9 cellular contexts compared by ENCODE assay signal in genomic region chr18:3256693-3257626, GRCh38. TPM values are rescaled to one million over a fixed set of nuclear protein-coding genes. Genes with fewer than 3 reads are reported as not detected.
A peak's percentile ranks its signal among the peaks of the same experiment; 100 is the strongest.
DNase-seq lines count a peak whose midpoint lies in the region.
"Had no signal": no experiment of that assay in that cellular context is flagged by ENCODE, and none has a peak within 500 bp of the region (broad histone marks: within the 10 kb centered on the region; RNA-seq: fewer than 3 reads in every experiment).

No MANE protein-coding gene starts in this region.

- WGBS in trophoblast cell (ENCODE audit: extremely low coverage, insufficient coverage, insufficient read length): no CpG with 5 or more reads among the region's 5 CpGs

- H3K4ac ChIP-seq in trophoblast cell (ENCODE audit: low read depth, low read length): no peak overlapping the region

- no peak overlapping the region for H4K8ac ChIP-seq in trophoblast cell (ENCODE audit: low read depth, low read length)

- no peak overlapping the region for H3K14ac ChIP-seq in trophoblast cell (ENCODE audit: low read length)

- no peak overlapping the region for H3K18ac ChIP-seq in trophoblast cell (ENCODE audit: low read length)

- no peak overlapping the region for H2BK12ac ChIP-seq in trophoblast cell (ENCODE audit: low read length)

- H2BK5ac ChIP-seq in trophoblast cell (ENCODE audit: low read depth, low read length, poor library complexity): no peak overlapping the region

- no peak overlapping the region for H4K12ac ChIP-seq in trophoblast cell (ENCODE audit: low read depth, low read length)

- peaks cover 0 to 3% of the 10 kb centered on the region in 2 experiments for H3K4me1 ChIP-seq in trophoblast cell (ENCODE audit: control insufficient read depth in 1 of 2, insufficient read depth in 2 of 2, low read length in 2 of 2)

- no peak overlapping the region for H2AFZ ChIP-seq in trophoblast cell (ENCODE audit: insufficient read depth, low read length, poor library complexity)

- peaks cover 3% of the 10 kb centered on the region for H3K79me2 ChIP-seq in trophoblast cell (ENCODE audit: control insufficient read depth, insufficient read depth, low read length, poor library complexity)

- peaks cover 9% of the 10 kb centered on the region for H3K79me1 ChIP-seq in trophoblast cell (ENCODE audit: low read length)

- no peak overlapping the region for H3K4me3 ChIP-seq in trophoblast cell (ENCODE audit: low read depth, low read length)

- no peak overlapping the region for H2BK120ac ChIP-seq in trophoblast cell (ENCODE audit: insufficient read depth, low read length, poor library complexity)

- H3K36me3 ChIP-seq in trophoblast cell (ENCODE audit: control insufficient read depth in 1 of 2, insufficient read depth in 2 of 2, low read length in 2 of 2): peaks cover 10 to 29% of the 10 kb centered on the region in 2 experiments

- H3K27ac ChIP-seq in epithelial cell of prostate: peak overlapping the region; percentile 97
- H3K27ac ChIP-seq in trophoblast cell (ENCODE audit: low read depth, low read length): peak overlapping the region; percentile 17

- H2AK5ac ChIP-seq in trophoblast cell (ENCODE audit: low read length): no peak overlapping the region

- no peak overlapping the region for H3K23ac ChIP-seq in trophoblast cell (ENCODE audit: low read length)

- no peak overlapping the region for H3K4me2 ChIP-seq in trophoblast cell (ENCODE audit: low read length)

- DNase-seq in GM03348 (ENCODE audit: low spot score): peak; percentile 36
- peak; percentile 57 for DNase-seq in NCI-H226
- DNase-seq in epithelial cell of prostate (ENCODE audit: low read depth, low spot score): peak; percentile 70
- peak in 1 of 2 donors; percentile 43 for DNase-seq in trophoblast cell
- DNase-seq in stimulated activated naive CD4-positive, alpha-beta T cell (lab: John Stamatoyannopoulos, UW): no peak
- DNase-seq in stimulated activated CD4-positive, alpha-beta T cell treated with anti-CD3 and anti-CD28 coated beads, Interleukin-2, amount 100 ng/mL, for 24 hours: no peak
- DNase-seq in LoVo (ENCODE audit: low spot score): no peak
- DNase-seq in NCI-H2171 (lab: John Stamatoyannopoulos, UW): no peak
- DNase-seq: NK-92 treated with Interleukin-12 subunit alpha and Interleukin-12 subunit beta, amount 100 ng/mL, for 24 hours had no signal

- H3K9me3 ChIP-seq in trophoblast cell (ENCODE audit: insufficient read depth, low read depth, low read length): no peaks in the 10 kb centered on the region

- H3K9ac ChIP-seq in trophoblast cell (ENCODE audit: low read length): no peak overlapping the region

- H4K91ac ChIP-seq in trophoblast cell (ENCODE audit: low read depth, low read length): no peak overlapping the region

- no peaks in the 10 kb centered on the region for H3K27me3 ChIP-seq in trophoblast cell (ENCODE audit: insufficient read depth, low read length)

RNA-seq across cellular contexts. Expression of gene MYL12B, which starts 5.0 kb away (rescaled TPM):
- 559 and 577 TPM in 2 replicates for polyA plus RNA-seq in trophoblast cell (2013)

RNA-seq across cellular contexts. Expression of gene MYL12A, which starts 9.4 kb away (rescaled TPM):
- 475 and 498 TPM in 2 replicates for polyA plus RNA-seq in trophoblast cell (2013)

RNA-seq across cellular contexts. Expression of gene MYOM1, which starts 37.2 kb away (rescaled TPM):
- polyA plus RNA-seq in trophoblast cell (2013): 0.08 and 0.15 TPM in 2 replicates

Comparison
In these comparisons a context has a peak if more than half of its experiments do, and no peak if none do; other contexts are left out.
1. DNase-seq: peak in GM03348 (single experiment), NCI-H226 (single experiment) and epithelial cell of prostate (single experiment); none in stimulated activated naive CD4-positive, alpha-beta T cell (0 of 6), stimulated activated CD4-positive, alpha-beta T cell treated with anti-CD3 and anti-CD28 coated beads, Interleukin-2, amount 100 ng/mL, for 24 hours (0 of 2), LoVo (single experiment) and NCI-H2171 (single experiment).